ENCODE assay signal across 8 cellular contexts in the genomic region with DNA sequence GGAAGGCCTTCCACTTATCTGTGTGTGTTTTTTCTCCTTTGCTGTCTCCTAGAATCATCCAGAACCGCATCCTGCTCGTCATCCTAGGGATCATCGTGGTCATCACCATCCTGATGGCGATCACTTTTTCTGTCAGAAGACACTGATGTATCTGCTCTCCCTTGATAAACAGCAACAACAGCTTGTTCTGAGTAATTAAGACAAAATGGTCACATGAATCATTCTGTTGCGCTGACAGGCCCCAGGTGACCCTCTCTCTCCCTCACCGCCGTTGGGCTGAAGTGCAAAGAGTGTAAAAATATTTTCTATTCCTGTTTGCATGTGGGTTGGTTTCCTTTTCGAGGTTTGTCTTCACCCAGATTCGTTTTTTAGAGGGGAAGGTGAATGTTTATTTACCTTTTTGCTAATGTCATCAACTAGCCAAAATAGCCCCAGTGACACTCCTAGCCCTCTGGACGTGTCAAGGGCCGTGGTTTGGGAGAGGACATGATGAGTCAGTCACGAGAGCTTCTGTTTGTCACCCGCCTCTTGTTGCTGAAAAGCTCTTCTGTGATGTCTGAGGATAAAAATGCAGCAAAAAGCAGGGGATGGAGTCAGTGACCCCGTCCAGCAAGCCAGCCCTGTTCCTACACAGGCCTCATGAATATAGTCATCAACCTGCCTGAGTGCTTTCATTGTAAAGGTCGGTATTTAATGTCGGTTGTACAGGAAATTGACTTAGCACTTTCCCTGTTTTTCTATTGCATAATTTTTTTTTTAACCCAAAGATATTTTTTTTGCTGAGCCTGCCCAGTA.
DNase-seq lines count a peak whose midpoint lies in the region; ATAC-seq and TF ChIP-seq lines count a peak whose summit lies in the region.

No MANE protein-coding gene starts in this region.

- H3K79me2 ChIP-seq in PC-3 (ENCODE audit: low read length) (no peaks in the 10 kb centered on the region), fibroblast of lung (ENCODE audit: control insufficient read depth, insufficient read depth, low read length) (no peaks in the 10 kb centered on the region), osteoblast (ENCODE audit: insufficient read depth, low read length) (no peaks in the 10 kb centered on the region)

- H3K9me2 ChIP-seq in PC-3 (replicated peaks; ENCODE audit: low read length), result no peaks in the 10 kb centered on the region

- H3K27ac Mint-ChIP-seq in activated CD4-positive, alpha-beta T cell treated with anti-CD3 and anti-CD28 coated beads, Interleukin-2, amount 10 ng/mL, durations not matched to agents 7 days and 5 days, result no peak overlapping the region

- H3K36me3 Mint-ChIP-seq in activated CD4-positive, alpha-beta T cell treated with anti-CD3 and anti-CD28 coated beads, Interleukin-2, amount 10 ng/mL, durations not matched to agents 7 days and 5 days (ENCODE audit: low read depth), result no peaks in the 10 kb centered on the region

- intact Hi-C loops in PC-3 (cut with micrococcal nuclease), result loop anchor here (1.0 kb wide), 1 partner anchor 135 kb away; the partner anchor contains the start of gene TCF7L2

- TF ChIP-seq CTCF in PC-3 (conservative IDR thresholded peaks at IDR 0.05; ENCODE audit: low read depth, low read length) (no peak), fibroblast of lung (conservative IDR thresholded peaks at IDR 0.05 in 1 of 2, IDR thresholded peaks at IDR 0.05 in 1 of 2; ENCODE audit: low read depth in 1 of 2, low read length in 2 of 2) (no peak), osteoblast (IDR thresholded peaks at IDR 0.05; ENCODE audit: extremely low read depth, low read depth, low read length) (no peak)

- H3K4me1 Mint-ChIP-seq in activated CD4-positive, alpha-beta T cell treated with anti-CD3 and anti-CD28 coated beads, Interleukin-2, amount 10 ng/mL, durations not matched to agents 7 days and 5 days, result peaks cover 28% of the 10 kb centered on the region

- H2AFZ ChIP-seq in PC-3 (ENCODE audit: low read length) (no peak overlapping the region), fibroblast of lung (ENCODE audit: low read length) (no peak overlapping the region), osteoblast (ENCODE audit: low read length) (peak overlapping the region; percentile 30)

- H3K4me3 ChIP-seq in PC-3 (ENCODE audit: low read length) (no peak overlapping the region), fibroblast of lung (replicated peaks in 1 of 4; ENCODE audit: control extremely low read depth in 1 of 4, insufficient read depth in 1 of 4, low read depth in 3 of 4, low read length in 4 of 4) (no peak overlapping the region), osteoblast (ENCODE audit: insufficient read depth, low read length) (peak overlapping the region; percentile 29)

- no peaks in the 10 kb centered on the region for H3F3A ChIP-seq in PC-3 (ENCODE audit: low read length, unreplicated experiment)

- H3K36me3 ChIP-seq in PC-3 (ENCODE audit: low read depth, low read length), result no peaks in the 10 kb centered on the region
- no peaks in the 10 kb centered on the region for H3K36me3 ChIP-seq in fibroblast of lung (ENCODE audit: control insufficient read depth, insufficient read depth, low read length)
- no peaks in the 10 kb centered on the region for H3K36me3 ChIP-seq in osteoblast (ENCODE audit: insufficient read depth, low read length)

- H3K9me3 ChIP-seq in PC-3 (ENCODE audit: low read length) (no peaks in the 10 kb centered on the region), fibroblast of lung (ENCODE audit: control insufficient read depth, insufficient read depth, low read depth, low read length) (no peaks in the 10 kb centered on the region), osteoblast (ENCODE audit: low read depth, low read length) (no peaks in the 10 kb centered on the region)

- H3K4me1 ChIP-seq in PC-3 (ENCODE audit: insufficient read depth, low read length) (peaks cover 40% of the 10 kb centered on the region), fibroblast of lung (ENCODE audit: control insufficient read depth, extremely low read depth, insufficient read depth, low read length) (peaks cover 17% of the 10 kb centered on the region), osteoblast (ENCODE audit: insufficient read depth, low read length) (peaks cover 34% of the 10 kb centered on the region)

- H3K9ac ChIP-seq in PC-3 (ENCODE audit: low read length) (no peak overlapping the region), fibroblast of lung (ENCODE audit: insufficient read depth, low read length) (no peak overlapping the region)

- H3K4me3 Mint-ChIP-seq in activated CD4-positive, alpha-beta T cell treated with anti-CD3 and anti-CD28 coated beads, Interleukin-2, amount 10 ng/mL, durations not matched to agents 7 days and 5 days, result no peak overlapping the region

- no peaks in the 10 kb centered on the region for H4K20me1 ChIP-seq in PC-3 (ENCODE audit: low read length)
- H4K20me1 ChIP-seq in fibroblast of lung (ENCODE audit: control insufficient read depth, extremely low read depth, insufficient read depth, low read length), result no peaks in the 10 kb centered on the region
- peaks cover 2% of the 10 kb centered on the region for H4K20me1 ChIP-seq in osteoblast (ENCODE audit: insufficient read depth, low read length)

- peak; percentile 21 for ATAC-seq in PC-3
- no peak for ATAC-seq in HG03196 (IDR thresholded peaks at IDR 0.05; ENCODE audit: unreplicated experiment)

- H3K27ac ChIP-seq in PC-3 (ENCODE audit: low read length), result peak overlapping the region; percentile 25
- no peak overlapping the region for H3K27ac ChIP-seq in fibroblast of lung (ENCODE audit: insufficient read depth, low read length)
- peak overlapping the region; percentile 23 for H3K27ac ChIP-seq in osteoblast (ENCODE audit: low read depth, low read length)

- H3K27me3 Mint-ChIP-seq in activated CD4-positive, alpha-beta T cell treated with anti-CD3 and anti-CD28 coated beads, Interleukin-2, amount 10 ng/mL, durations not matched to agents 7 days and 5 days, result no peaks in the 10 kb centered on the region

- H3K27me3 ChIP-seq in PC-3 (ENCODE audit: low read length), result no peaks in the 10 kb centered on the region
- H3K27me3 ChIP-seq in fibroblast of lung (ENCODE audit: control insufficient read depth, insufficient read depth, low read length), result no peaks in the 10 kb centered on the region
- H3K27me3 ChIP-seq in osteoblast (ENCODE audit: insufficient read depth, low read length), result no peaks in the 10 kb centered on the region

- H3K4me2 ChIP-seq in PC-3 (ENCODE audit: low read length), result peak overlapping the region; percentile 33; the same call in 1 of the 2 replicates
- peak overlapping the region; percentile 29 for H3K4me2 ChIP-seq in fibroblast of lung (ENCODE audit: extremely low read depth, insufficient read depth, low read length)
- H3K4me2 ChIP-seq in osteoblast (ENCODE audit: insufficient read depth, low read length), result peak overlapping the region; percentile 68

- no TSS peak for BruUV-seq in PC-3 (replicated peaks; lab: Mats Ljungman, UMichigan)

- H3K9me3 Mint-ChIP-seq in activated CD4-positive, alpha-beta T cell treated with anti-CD3 and anti-CD28 coated beads, Interleukin-2, amount 10 ng/mL, durations not matched to agents 7 days and 5 days, result no peaks in the 10 kb centered on the region

- peak; percentile 78 for DNase-seq in ELR (ENCODE audit: low read depth)
- peak; percentile 64 for DNase-seq in PC-3
- DNase-seq in fibroblast of lung (ENCODE audit: low read depth in 2 of 2), result peak; percentile 29 to 80
- DNase-seq in osteoblast (ENCODE audit: insufficient read length, low spot score, missing footprints), result peak; percentile 89
- DNase-seq in activated CD4-positive, alpha-beta T cell treated with anti-CD3 and anti-CD28 coated beads, Interleukin-2, amount 10 ng/mL, durations not matched to agents 7 days and 5 days, result no peak
- no peak for DNase-seq in OCI-M1 (lab: John Stamatoyannopoulos, UW)
- DNase-seq in NCI-H2227 treated with DMSO at 0.1 percent for 48 hours (lab: John Stamatoyannopoulos, UW), result no peak

- POLR2A ChIA-PET in PC-3 (lab: Charles Lee; ENCODE audit: unreplicated experiment), result no interaction called here
- POLR2A ChIA-PET in activated CD4-positive, alpha-beta T cell treated with anti-CD3 and anti-CD28 coated beads, Interleukin-2, amount 10 ng/mL, durations not matched to agents 7 days and 5 days (lab: Charles Lee), result no interaction called here

- CTCF ChIA-PET in PC-3 (lab: Charles Lee), result interaction anchor here (0.6 kb wide), 1 partner anchor 264 kb away, joined by 9 read pairs; no protein-coding TSS in a partner anchor
- CTCF ChIA-PET in activated CD4-positive, alpha-beta T cell treated with anti-CD3 and anti-CD28 coated beads, Interleukin-2, amount 10 ng/mL, durations not matched to agents 7 days and 5 days (lab: Charles Lee), result interaction anchor here (1.7 kb wide), 1 partner anchor 8 kb away, joined by 3 read pairs; no protein-coding TSS in a partner anchor

Comparison
In these comparisons a context has a peak if more than half of its experiments do, and no peak if none do; other contexts are left out.
1. DNase-seq: peak in ELR (single experiment), PC-3 (single experiment), fibroblast of lung (2 of 2) and osteoblast (single experiment); none in activated CD4-positive, alpha-beta T cell treated with anti-CD3 and anti-CD28 coated beads, Interleukin-2, amount 10 ng/mL, durations not matched to agents 7 days and 5 days (single experiment), OCI-M1 (single experiment) and NCI-H2227 treated with DMSO at 0.1 percent for 48 hours (single experiment).
2. Peak in every context shown above with its lines, with median percentiles within 50 percentile points of each other: H3K4me2 ChIP-seq.